17 cellular contexts compared by ENCODE assay signal in genomic region chr7:129228633-129229032, GRCh38. TPM values are rescaled to one million over a fixed set of nuclear protein-coding genes. Genes with fewer than 3 reads are reported as not detected.
DNase-seq lines count a peak whose midpoint lies in the region; ATAC-seq and TF ChIP-seq lines count a peak whose summit lies in the region.
"Had no signal": no experiment of that assay in that cellular context is flagged by ENCODE, and none has a peak within 500 bp of the region (broad histone marks: within the 10 kb centered on the region; RNA-seq: fewer than 3 reads in every experiment).

No MANE protein-coding gene starts in this region.

- peaks cover 50% of the 10 kb centered on the region for H3K4me1 ChIP-seq in left ventricle myocardium inferior

- H3K9me3 ChIP-seq in left ventricle myocardium inferior (replicated peaks), result no peaks in the 10 kb centered on the region
- H3K9me3 ChIP-seq: BLaER1 had no signal

- H3K36me3 ChIP-seq in left ventricle myocardium inferior, result no peaks in the 10 kb centered on the region

- H3K27ac ChIP-seq in left ventricle myocardium inferior (replicated peaks), result no peak overlapping the region
- H3K27ac ChIP-seq: BLaER1 had no signal

- H3K36me3 Mint-ChIP-seq in progenitor cell of endocrine pancreas (ENCODE audit: insufficient read depth), result no peaks in the 10 kb centered on the region
- no peaks in the 10 kb centered on the region for H3K36me3 Mint-ChIP-seq in type B pancreatic cell

- H3K9me3 Mint-ChIP-seq in progenitor cell of endocrine pancreas (ENCODE audit: low read depth) (no peaks in the 10 kb centered on the region), type B pancreatic cell (no peaks in the 10 kb centered on the region)
- H3K9me3 Mint-ChIP-seq: CD8-positive, alpha-beta memory T cell; GM23338 had no signal

- H3K27me3 Mint-ChIP-seq in progenitor cell of endocrine pancreas, result peaks cover 10% of the 10 kb centered on the region
- H3K27me3 Mint-ChIP-seq in type B pancreatic cell, result no peaks in the 10 kb centered on the region
- H3K27me3 Mint-ChIP-seq: CD8-positive, alpha-beta memory T cell had no signal

- no peak overlapping the region for H3K4me3 ChIP-seq in left ventricle myocardium inferior
- H3K4me3 ChIP-seq: BLaER1, GM23338 had no signal

- H3K27ac Mint-ChIP-seq in progenitor cell of endocrine pancreas (peak overlapping the region; percentile 19), type B pancreatic cell (peak overlapping the region; percentile 36)
- H3K27ac Mint-ChIP-seq: CD8-positive, alpha-beta memory T cell; GM23338 had no signal

- peaks cover 32% of the 10 kb centered on the region for H3K4me1 Mint-ChIP-seq in progenitor cell of endocrine pancreas (ENCODE audit: low read depth)
- peaks cover 39% of the 10 kb centered on the region for H3K4me1 Mint-ChIP-seq in type B pancreatic cell (ENCODE audit: unreplicated experiment)

- intact Hi-C loops in left ventricle myocardium inferior (cut with micrococcal nuclease), result no loop called here

- no peak for ATAC-seq in GM18870 (IDR thresholded peaks at IDR 0.05; ENCODE audit: unreplicated experiment)
- ATAC-seq: GM23338 had no signal

- TF ChIP-seq CTCF in progenitor cell of endocrine pancreas (IDR thresholded peaks at IDR 0.05; ENCODE audit: unreplicated experiment) (no peak), type B pancreatic cell (conservative IDR thresholded peaks at IDR 0.05) (no peak), left ventricle myocardium inferior (IDR thresholded peaks at IDR 0.05; ENCODE audit: borderline replicate concordance) (no peak)

- no peak overlapping the region for H3K4me3 Mint-ChIP-seq in progenitor cell of endocrine pancreas (ENCODE audit: low read depth)
- no peak overlapping the region for H3K4me3 Mint-ChIP-seq in type B pancreatic cell
- H3K4me3 Mint-ChIP-seq: GM23338 had no signal

- H3K27me3 ChIP-seq in left ventricle myocardium inferior (ENCODE audit: low read depth), result no peaks in the 10 kb centered on the region
- H3K27me3 ChIP-seq: BLaER1 had no signal

- DNase-seq in NCI-H1105 treated with DMSO at 0.1 percent for 48 hours (lab: John Stamatoyannopoulos, UW), result peak; percentile 43
- DNase-seq in NCI-H1105 (lab: John Stamatoyannopoulos, UW), result no peak
- peak; percentile 75 for DNase-seq in astrocyte of the hippocampus (ENCODE audit: low read depth, low spot score)
- no peak for DNase-seq in progenitor cell of endocrine pancreas (ENCODE audit: low spot score, unreplicated experiment)
- DNase-seq in type B pancreatic cell (ENCODE audit: extremely low spot score, unreplicated experiment), result no peak
- DNase-seq in MV-4-11 (lab: John Stamatoyannopoulos, UW), result no peak
- DNase-seq in left ventricle myocardium inferior, result no peak
- DNase-seq: 8988T; AML-193; CD8-positive, alpha-beta memory T cell; DMS79 treated with DMSO at 0.1 percent for 48 hours; EL; H7 had no signal

RNA-seq across cellular contexts. Expression of gene AHCYL2, which starts 3.8 kb away (rescaled TPM):
- total RNA-seq in progenitor cell of endocrine pancreas, result 22.0 and 26.0 TPM in 2 replicates
- 15.7 and 27.8 TPM in 2 replicates for total RNA-seq in type B pancreatic cell (ENCODE audit: low replicate concordance)
- 6.0 TPM for total RNA-seq in left ventricle myocardium inferior

RNA-seq across cellular contexts. Expression of gene SMO, which starts 40.2 kb away (rescaled TPM):
- total RNA-seq in progenitor cell of endocrine pancreas (103 and 104 TPM in 2 replicates), type B pancreatic cell (ENCODE audit: low replicate concordance) (38.6 and 94.9 TPM in 2 replicates), left ventricle myocardium inferior (4.6 TPM)
- total RNA-seq: HT-29 had no signal

Comparison
In these comparisons a context has a peak if more than half of its experiments do, and no peak if none do; other contexts are left out.
1. DNase-seq: peak in NCI-H1105 treated with DMSO at 0.1 percent for 48 hours (single experiment) and astrocyte of the hippocampus (single experiment); none in NCI-H1105 (single experiment), progenitor cell of endocrine pancreas (single experiment), type B pancreatic cell (single experiment), MV-4-11 (single experiment) and left ventricle myocardium inferior (single experiment).